8 cellular contexts compared by ENCODE assay signal in the genomic region with DNA sequence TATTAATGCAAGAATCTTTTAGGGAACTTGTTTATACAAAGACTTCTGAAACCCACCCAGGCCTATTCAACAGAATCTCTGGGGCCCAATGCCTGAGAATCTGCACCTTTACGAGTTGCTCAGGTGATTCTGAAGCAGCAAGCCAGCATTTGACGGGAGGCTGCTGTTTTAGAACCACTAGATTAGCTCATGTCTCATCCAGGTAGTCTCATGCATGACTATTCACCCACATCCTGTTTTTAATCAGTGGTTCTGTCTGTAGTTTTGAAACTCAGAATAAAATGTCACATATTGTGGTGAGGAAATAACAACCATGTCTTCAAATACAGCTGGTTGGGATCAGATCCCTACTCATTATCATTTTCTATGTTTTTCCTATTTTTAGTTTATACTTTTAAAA. TPM values are rescaled to one million over a fixed set of nuclear protein-coding genes. Genes with fewer than 3 reads are reported as not detected.
DNase-seq lines count a peak whose midpoint lies in the region; ATAC-seq and TF ChIP-seq lines count a peak whose summit lies in the region.

No MANE protein-coding gene starts in this region.

- intact Hi-C loops in lower leg skin (cut with DNase I; ENCODE audit: low total_unique reads) = no loop called here

- no peaks in the 10 kb centered on the region for H3K27me3 Mint-ChIP-seq in stimulated activated naive CD8-positive, alpha-beta T cell treated with anti-CD3 and anti-CD28 coated beads, Interleukin-15, amount 100 ng/mL, for 72 hours

- TF ChIP-seq CTCF in SU-DHL-6 (IDR thresholded peaks at IDR 0.05; ENCODE audit: insufficient read depth, low read length, poor library complexity, severe bottlenecking) (no peak), astrocyte of the spinal cord (IDR thresholded peaks at IDR 0.05; ENCODE audit: low read depth, low read length) (no peak), lower leg skin (IDR thresholded peaks at IDR 0.05) (no peak)

- in situ Hi-C loops in astrocyte of the spinal cord (cut with HindIII; ENCODE audit: low sequenced_read_pairs) = no loop called here

- H3K9me3 ChIP-seq in SU-DHL-6 (ENCODE audit: insufficient read depth, low read length) = no peaks in the 10 kb centered on the region

- H3K36me3 ChIP-seq in SU-DHL-6 (ENCODE audit: low read length) = no peaks in the 10 kb centered on the region

- peak overlapping the region; percentile 95 to 96 for H3K27ac Mint-ChIP-seq in stimulated activated naive CD8-positive, alpha-beta T cell treated with anti-CD3 and anti-CD28 coated beads, Interleukin-15, amount 100 ng/mL, for 72 hours

- H3K4me3 ChIP-seq in SU-DHL-6 (ENCODE audit: insufficient read depth, low read length, poor library complexity, severe bottlenecking) (no peak overlapping the region), astrocyte of the spinal cord (ENCODE audit: low read depth, low read length) (no peak overlapping the region), lower leg skin (ENCODE audit: low read depth, poor library complexity, severe bottlenecking) (no peak overlapping the region)

- H3K27me3 ChIP-seq in SU-DHL-6 (ENCODE audit: low read length) = no peaks in the 10 kb centered on the region

- H2AFZ ChIP-seq in SU-DHL-6 (ENCODE audit: low read depth, low read length, severe bottlenecking) = no peak overlapping the region

- peaks cover 78% of the 10 kb centered on the region for H3K4me1 Mint-ChIP-seq in stimulated activated naive CD8-positive, alpha-beta T cell treated with anti-CD3 and anti-CD28 coated beads, Interleukin-15, amount 100 ng/mL, for 72 hours

- ATAC-seq in GM18867 (IDR thresholded peaks at IDR 0.05; ENCODE audit: unreplicated experiment) (peak; percentile 92), HG02938 (IDR thresholded peaks at IDR 0.05; ENCODE audit: unreplicated experiment) (peak; percentile 99)
- ATAC-seq in stimulated activated naive CD8-positive, alpha-beta T cell treated with anti-CD3 and anti-CD28 coated beads, Interleukin-15, amount 100 ng/mL, for 72 hours = peak; percentile 97

- peak; percentile 9 for DNase-seq in astrocyte of the spinal cord (ENCODE audit: low read depth, low spot score)
- DNase-seq in stimulated activated naive CD8-positive, alpha-beta T cell treated with anti-CD3 and anti-CD28 coated beads, Interleukin-15, amount 100 ng/mL, for 72 hours = peak; percentile 64 to 66
- DNase-seq in NCI-H748 (lab: John Stamatoyannopoulos, UW; ENCODE audit: unreplicated experiment) = no peak
- DNase-seq in lower leg skin (ENCODE audit: low spot score in 2 of 2) = no peak
- DNase-seq in NCI-H1417 treated with DMSO at 0.1 percent for 48 hours (lab: John Stamatoyannopoulos, UW) = no peak

- 76 to 77% methylated on average over 2 of the region's 2 CpGs for WGBS in lower leg skin, 2 donors

- no peaks in the 10 kb centered on the region for H3K79me2 ChIP-seq in SU-DHL-6 (ENCODE audit: insufficient read depth, low read length)

- peak overlapping the region; percentile 12; the same call in 1 of the 2 replicates for H3K9ac ChIP-seq in SU-DHL-6 (ENCODE audit: low read length)

- H3K4me3 Mint-ChIP-seq in stimulated activated naive CD8-positive, alpha-beta T cell treated with anti-CD3 and anti-CD28 coated beads, Interleukin-15, amount 100 ng/mL, for 72 hours = peak overlapping the region; percentile 64 to 80

- H3K27ac ChIP-seq in SU-DHL-6 (ENCODE audit: low read depth, low read length) = peak overlapping the region; percentile 72

- peaks cover 20 to 31% of the 10 kb centered on the region in 2 donors for H3K9me3 Mint-ChIP-seq in stimulated activated naive CD8-positive, alpha-beta T cell treated with anti-CD3 and anti-CD28 coated beads, Interleukin-15, amount 100 ng/mL, for 72 hours

- TF ChIP-seq POLR2A in lower leg skin (IDR thresholded peaks at IDR 0.05) = no peak

- peak overlapping the region; percentile 52 for H3K4me2 ChIP-seq in SU-DHL-6 (ENCODE audit: low read depth, low read length, poor library complexity, severe bottlenecking)

- H3K9me2 ChIP-seq in SU-DHL-6 (replicated peaks; ENCODE audit: insufficient read depth, low read length) = no peaks in the 10 kb centered on the region

- peaks cover 20% of the 10 kb centered on the region; the same call in 1 of the 2 replicates for H3F3A ChIP-seq in SU-DHL-6 (ENCODE audit: insufficient read depth)

- no peaks in the 10 kb centered on the region for H4K20me1 ChIP-seq in SU-DHL-6 (ENCODE audit: low read depth, low read length)

RNA-seq across cellular contexts. Expression of a gene that starts 39.5 kb away (rescaled TPM):
- 10 to 100 TPM in 1 of 4 donors, 1 to 10 TPM in 3; 5.3 to 10.8 (median 7.1) TPM for total RNA-seq in lower leg skin

Comparison
In these comparisons a context has a peak if more than half of its experiments do, and no peak if none do; other contexts are left out.
1. DNase-seq: peak in astrocyte of the spinal cord (single experiment) and stimulated activated naive CD8-positive, alpha-beta T cell treated with anti-CD3 and anti-CD28 coated beads, Interleukin-15, amount 100 ng/mL, for 72 hours (2 of 2); none in NCI-H748 (single experiment), lower leg skin (0 of 2) and NCI-H1417 treated with DMSO at 0.1 percent for 48 hours (single experiment).
2. Peak in every context shown above with its lines, with median percentiles within 50 percentile points of each other: ATAC-seq.